In the genomic region with DNA sequence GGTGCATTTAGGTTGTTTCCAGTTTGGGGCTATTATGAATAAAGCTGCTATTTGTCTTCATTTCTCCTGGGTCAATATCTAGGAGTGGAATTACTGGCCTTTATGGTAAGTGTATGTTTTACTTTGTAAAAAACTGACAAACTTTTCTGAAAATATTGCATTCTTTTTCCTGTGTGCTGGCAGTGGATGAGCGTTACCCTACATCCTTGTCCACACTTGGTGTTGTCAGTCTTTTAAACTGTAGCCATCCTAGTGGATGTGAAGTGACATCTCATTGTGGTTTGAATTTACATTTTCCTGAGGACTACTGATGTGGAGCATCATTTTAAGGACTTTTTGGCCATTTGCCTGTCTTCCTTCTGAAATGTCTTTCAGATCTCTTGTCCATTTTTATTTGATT, we compare ENCODE assay signal across 33 cellular contexts. TPM values are rescaled to one million over a fixed set of nuclear protein-coding genes. Genes with fewer than 3 reads are reported as not detected.
A peak's percentile ranks its signal among the peaks of the same experiment; 100 is the strongest.
DNase-seq lines count a peak whose midpoint lies in the region; ATAC-seq, FAIRE-seq and TF ChIP-seq lines count a peak whose summit lies in the region.
"Had no signal": no experiment of that assay in that cellular context is flagged by ENCODE, and none has a peak within 500 bp of the region (broad histone marks: within the 10 kb centered on the region; RNA-seq: fewer than 3 reads in every experiment).

No MANE protein-coding gene starts in this region.

- ATAC-seq in HepG2, result no peak
- no peak for ATAC-seq in right lobe of liver
- ATAC-seq: A549; CD8-positive, alpha-beta T cell had no signal

- no peak for TF ChIP-seq RAD21 in HepG2 (CRISPR knock-in tag; IDR thresholded peaks at IDR 0.05)

- TF ChIP-seq POLR2A in HepG2 (IDR thresholded peaks at IDR 0.05; ENCODE audit: insufficient read depth in 1 of 2, low read depth in 2 of 2, low read length in 2 of 2), result no peak
- no peak for TF ChIP-seq POLR2A in right lobe of liver (IDR thresholded peaks at IDR 0.05)

- H3K27ac ChIP-seq in HepG2 (ENCODE audit: extremely low read length, insufficient read depth, low read length) (no peak overlapping the region), right lobe of liver (no peak overlapping the region), neutrophil (peak overlapping the region; percentile 18)
- H3K27ac ChIP-seq: 22Rv1; A549; BLaER1; BLaER1 treated with 17β-estradiol and CSF1 and Interleukin-3, amounts not matched to agents 10 nM and 100 nM; C4-2B had no signal

- H3K79me2 ChIP-seq in HepG2 (ENCODE audit: insufficient read depth, low read length), result no peaks in the 10 kb centered on the region

- TF ChIP-seq EP300 in HepG2 (IDR thresholded peaks at IDR 0.05; ENCODE audit: low read depth in 2 of 2, low read length in 2 of 2), result no peak
- no peak for TF ChIP-seq EP300 in HepG2 (CRISPR knock-in tag; IDR thresholded peaks at IDR 0.05; ENCODE audit: borderline replicate concordance)

- POLR2A ChIA-PET in HepG2 (lab: Yijun Ruan, JAX), result no interaction called here
- POLR2A ChIA-PET in GM10248 (lab: Yijun Ruan, JAX), result no interaction called here

- no peak overlapping the region for H3K4me2 ChIP-seq in HepG2 (ENCODE audit: low read depth, low read length)
- H3K4me2 ChIP-seq: A549; BLaER1; BLaER1 treated with 17β-estradiol and CSF1 and Interleukin-3, amounts not matched to agents 10 nM and 100 nM had no signal

- CTCF ChIA-PET in HepG2 (lab: Yijun Ruan, JAX; ENCODE audit: low intra/inter-chr PET ratio, low total read pairs), result no interaction called here
- CTCF ChIA-PET in GM10248 (lab: Yijun Ruan, JAX), result no interaction called here

- no peak overlapping the region for H2AFZ ChIP-seq in HepG2 (ENCODE audit: low read length)

- H3K27me3 ChIP-seq in HepG2 (ENCODE audit: control insufficient read depth in 1 of 2, insufficient read depth in 2 of 2, low read length in 2 of 2) (no peaks in the 10 kb centered on the region), right lobe of liver (no peaks in the 10 kb centered on the region), neutrophil (no peaks in the 10 kb centered on the region)
- H3K27me3 ChIP-seq: BE2C; BLaER1; BLaER1 treated with 17β-estradiol and CSF1 and Interleukin-3, amounts not matched to agents 10 nM and 100 nM had no signal

- in situ Hi-C loops in HepG2 (cut with HindIII; ENCODE audit: extremely low pct_ligation_motif_present, low pct_unique_long_range_greater_than_20kb), result no loop called here

- FAIRE-seq in HepG2 (lab: Jason Lieb, UNC), result no peak
- FAIRE-seq: A204.1, A549, D721Med had no signal

- no peaks in the 10 kb centered on the region for H3K36me3 ChIP-seq in HepG2 (replicated peaks in 1 of 2; ENCODE audit: control insufficient read depth in 1 of 2, insufficient read depth in 2 of 2, low read length in 2 of 2)
- H3K36me3 ChIP-seq in right lobe of liver, result no peaks in the 10 kb centered on the region
- peaks cover 42% of the 10 kb centered on the region for H3K36me3 ChIP-seq in neutrophil
- H3K36me3 ChIP-seq: BE2C had no signal

- TF ChIP-seq CTCF in HepG2 (CRISPR knock-in tag; IDR thresholded peaks at IDR 0.05) (no peak), right lobe of liver (IDR thresholded peaks at IDR 0.05) (no peak), neutrophil (IDR thresholded peaks at IDR 0.05) (no peak), GM10248 (IDR thresholded peaks at IDR 0.05; ENCODE audit: control extremely low read depth, extremely low read depth, low read depth, missing control alignments) (no peak)

- H3K4me1 ChIP-seq in HepG2 (ENCODE audit: insufficient read depth, low read length), result no peaks in the 10 kb centered on the region
- H3K4me1 ChIP-seq in right lobe of liver, result no peaks in the 10 kb centered on the region
- peaks cover 10 to 16% of the 10 kb centered on the region in 2 experiments for H3K4me1 ChIP-seq in neutrophil (ENCODE audit: control insufficient read depth in 1 of 2, insufficient read depth in 1 of 2, low read depth in 1 of 2, low read length in 1 of 2)
- H3K4me1 ChIP-seq: A549, BE2C, Caco-2 had no signal

- BruUV-seq in HepG2 (replicated peaks; lab: Mats Ljungman, UMichigan), result no TSS peak

- H3K4me3 ChIP-seq in HepG2 (replicated peaks in 1 of 3; ENCODE audit: insufficient read depth in 1 of 3, low read depth in 2 of 3, low read length in 3 of 3) (no peak overlapping the region), right lobe of liver (no peak overlapping the region), neutrophil (ENCODE audit: low read depth in 1 of 2, low read length in 1 of 2) (no peak overlapping the region)
- H3K4me3 ChIP-seq: A549; BLaER1; BLaER1 treated with 17β-estradiol and CSF1 and Interleukin-3, amounts not matched to agents 10 nM and 100 nM had no signal

- no peaks in the 10 kb centered on the region for H4K20me1 ChIP-seq in HepG2 (ENCODE audit: insufficient read depth, low read length)
- H4K20me1 ChIP-seq: BLaER1 had no signal

- intact Hi-C loops in HepG2 (cut with micrococcal nuclease; ENCODE audit: unreplicated experiment), result no loop called here
- intact Hi-C loops in right lobe of liver (cut with DNase I), result no loop called here

- H3K9ac ChIP-seq in HepG2 (ENCODE audit: insufficient read depth, low read depth, low read length), result no peak overlapping the region
- H3K9ac ChIP-seq: BLaER1; BLaER1 treated with 17β-estradiol and CSF1 and Interleukin-3, amounts not matched to agents 10 nM and 100 nM had no signal

- 0% methylated on average over 1 of the region's 1 CpG for WGBS in HepG2 (ENCODE audit: low lambda C conversion rate)
- 100% methylated on average over 1 of the region's 1 CpG for WGBS in right lobe of liver (ENCODE audit: insufficient coverage, low coverage, low lambda C conversion rate, missing lambda C conversion rate)

- H3K9me3 ChIP-seq in HepG2 (ENCODE audit: low read length), result peaks cover 31% of the 10 kb centered on the region
- peaks cover 0 to 8% (median 2%) of the 10 kb centered on the region in 4 donors for H3K9me3 ChIP-seq in right lobe of liver
- peaks cover 2% of the 10 kb centered on the region for H3K9me3 ChIP-seq in neutrophil
- H3K9me3 ChIP-seq: BE2C had no signal

- DNase-seq in HepG2 (ENCODE audit: low spot score) (no peak), right lobe of liver (no peak), GM10248 (ENCODE audit: extremely low spot score) (no peak)
- DNase-seq: 8988T; ACHN; AML-193; BE2C; C1 segment of cervical spinal cord; Caco-2; Calu3; CD4-positive, alpha-beta memory T cell; CD4-positive, alpha-beta T cell; CD4-positive, CD25-positive, alpha-beta regulatory T cell; CD8-positive, alpha-beta memory T cell; CD8-positive, alpha-beta T cell; COR-L47; DMS 273 treated with DMSO at 0.1 percent for 48 hours; DMS153; DMS53; DMS79; DMS79 treated with DMSO at 0.1 percent for 48 hours; DND-41; EL had no signal

RNA-seq across cellular contexts. Expression of a gene that starts 35.9 kb away (rescaled TPM):
- total RNA-seq in HepG2 (2016; rRNA removed; fragmentation: Illumina TruSeq; extraction: Trizol) (0.07 TPM in 1 of 2 replicates, not detected in the other), right lobe of liver (1 to 10 TPM in 4 of 6 experiments, under 1 TPM in 2; 0.92 to 2.0 (median 1.2) TPM)
- not detected in 2 replicates for total RNA-seq in HepG2 (2016; cell fraction: cytosol; rRNA removed; fragmentation: Illumina TruSeq; extraction: Trizol; ENCODE audit: low read depth)
- total RNA-seq in HepG2 (2016; cell fraction: insoluble cytoplasmic fraction; rRNA removed; fragmentation: Illumina TruSeq; extraction: Trizol), result 0.09 TPM in 1 of 2 replicates, not detected in the other
- 0.14 TPM in 1 of 2 replicates, not detected in the other for total RNA-seq in HepG2 (2016; cell fraction: membrane; rRNA removed; fragmentation: Illumina TruSeq; extraction: Trizol)
- not detected in 2 replicates for total RNA-seq in HepG2 (2016; cell fraction: nucleus; rRNA removed; fragmentation: Illumina TruSeq; extraction: Trizol)
- 0.09 and 0.20 TPM in 2 replicates for polyA plus RNA-seq in HepG2 (2011; rRNA removed)
- polyA plus RNA-seq in HepG2 (2011; cell fraction: cytosol; rRNA removed), result 0.05 and 0.06 TPM in 2 replicates
- polyA plus RNA-seq in HepG2 (2011; cell fraction: nucleus; rRNA removed), result 0.37 and 0.55 TPM in 2 replicates
- polyA plus RNA-seq in HepG2 (2012), result 0.27 and 0.31 TPM in 2 replicates
- polyA plus RNA-seq in HepG2 (2016; cell fraction: cytosol; fragmentation: Illumina TruSeq; extraction: Trizol; ENCODE audit: low read depth), result 0.08 TPM in 1 of 2 replicates, not detected in the other
- 0.14 TPM in 1 of 2 replicates, not detected in the other for polyA plus RNA-seq in HepG2 (2016; cell fraction: insoluble cytoplasmic fraction; fragmentation: Illumina TruSeq; extraction: Trizol; ENCODE audit: low read depth)
- polyA plus RNA-seq in HepG2 (2016; cell fraction: membrane; fragmentation: Illumina TruSeq; extraction: Trizol; ENCODE audit: low read depth), result 0.18 TPM in 1 of 2 replicates, not detected in the other
- polyA plus RNA-seq in HepG2 (2016; cell fraction: nucleus; fragmentation: Illumina TruSeq; extraction: Trizol; ENCODE audit: insufficient read depth, low read depth), result 0.11 and 0.37 TPM in 2 replicates
- 0.02 and 11.4 TPM in 2 replicates for polyA minus RNA-seq in HepG2 (2011; rRNA and poly(A)+ RNA removed; ENCODE audit: low replicate concordance)
- 0.70 TPM in 1 of 2 replicates, not detected in the other for polyA minus RNA-seq in HepG2 (2011; cell fraction: cytosol; rRNA and poly(A)+ RNA removed)
- 0.26 and 0.50 TPM in 2 replicates for polyA minus RNA-seq in HepG2 (2011; cell fraction: nucleus; rRNA and poly(A)+ RNA removed)
- total RNA-seq: Calu3 had no signal
- polyA plus RNA-seq: AG04450, BJ had no signal

RNA-seq across cellular contexts. Expression of a gene that starts 50.1 kb away (rescaled TPM):
- 13.1 and 20.1 TPM in 2 replicates for total RNA-seq in HepG2 (2016; rRNA removed; fragmentation: Illumina TruSeq; extraction: Trizol)
- total RNA-seq in HepG2 (2016; cell fraction: cytosol; rRNA removed; fragmentation: Illumina TruSeq; extraction: Trizol; ENCODE audit: low read depth), result 16.2 and 18.7 TPM in 2 replicates
- 11.7 and 23.2 TPM in 2 replicates for total RNA-seq in HepG2 (2016; cell fraction: insoluble cytoplasmic fraction; rRNA removed; fragmentation: Illumina TruSeq; extraction: Trizol)
- total RNA-seq in HepG2 (2016; cell fraction: membrane; rRNA removed; fragmentation: Illumina TruSeq; extraction: Trizol), result 22.7 and 31.0 TPM in 2 replicates
- 15.4 and 16.3 TPM in 2 replicates for total RNA-seq in HepG2 (2016; cell fraction: nucleus; rRNA removed; fragmentation: Illumina TruSeq; extraction: Trizol)
- 8.0 and 13.1 TPM in 2 replicates for polyA plus RNA-seq in HepG2 (2011; rRNA removed)
- 6.8 and 14.6 TPM in 2 replicates for polyA plus RNA-seq in HepG2 (2011; cell fraction: cytosol; rRNA removed)
- polyA plus RNA-seq in HepG2 (2011; cell fraction: nucleus; rRNA removed), result 84.7 and 108 TPM in 2 replicates
- polyA plus RNA-seq in HepG2 (2012), result 7.4 and 9.9 TPM in 2 replicates
- 17.7 and 23.4 TPM in 2 replicates for polyA plus RNA-seq in HepG2 (2016; cell fraction: cytosol; fragmentation: Illumina TruSeq; extraction: Trizol; ENCODE audit: low read depth)
- polyA plus RNA-seq in HepG2 (2016; cell fraction: insoluble cytoplasmic fraction; fragmentation: Illumina TruSeq; extraction: Trizol; ENCODE audit: low read depth), result 12.0 and 13.3 TPM in 2 replicates
- polyA plus RNA-seq in HepG2 (2016; cell fraction: membrane; fragmentation: Illumina TruSeq; extraction: Trizol; ENCODE audit: low read depth), result 19.5 and 21.9 TPM in 2 replicates
- polyA plus RNA-seq in HepG2 (2016; cell fraction: nucleus; fragmentation: Illumina TruSeq; extraction: Trizol; ENCODE audit: insufficient read depth, low read depth), result 26.7 and 31.2 TPM in 2 replicates
- 3.6 and 9.9 TPM in 2 replicates for polyA minus RNA-seq in HepG2 (2011; rRNA and poly(A)+ RNA removed; ENCODE audit: low replicate concordance)
- 3.6 and 4.5 TPM in 2 replicates for polyA minus RNA-seq in HepG2 (2011; cell fraction: cytosol; rRNA and poly(A)+ RNA removed)
- polyA minus RNA-seq in HepG2 (2011; cell fraction: nucleus; rRNA and poly(A)+ RNA removed), result 13.3 and 17.1 TPM in 2 replicates
- 10 to 100 TPM in 4 of 6 experiments, 1 to 10 TPM in 2; 6.9 to 15.4 (median 13.1) TPM for total RNA-seq in right lobe of liver
